Comparison of ENCODE assay signal across 20 cellular contexts in genomic region chr7:88566174-88566729, GRCh38.
"Had no signal": no experiment of that assay in that cellular context is flagged by ENCODE, and none has a peak within 500 bp of the region (broad histone marks: within the 10 kb centered on the region; RNA-seq: fewer than 3 reads in every experiment).

No MANE protein-coding gene starts in this region.

- H3K36me3 Mint-ChIP-seq: brain; naive thymus-derived CD8-positive, alpha-beta T cell; stimulated activated memory B cell treated with anti-CD40 and anti-IgM and Interleukin-4, amounts not matched to agents 10 μg/mL and 1 μg/mL and 100 μg/mL, for 72 hours had no signal

- H3K27ac Mint-ChIP-seq: activated naive CD4-positive, alpha-beta T cell treated with anti-CD3 and anti-CD28 coated beads for 36 hours; activated naive CD8-positive, alpha-beta T cell treated with anti-CD3 and anti-CD28 coated beads, Interleukin-2, amount 50 U/mL, for 24 hours; naive thymus-derived CD8-positive, alpha-beta T cell; stimulated activated memory B cell treated with anti-CD40 and anti-IgM and Interleukin-4, amounts not matched to agents 10 μg/mL and 1 μg/mL and 100 μg/mL, for 72 hours had no signal

- ATAC-seq: activated naive CD8-positive, alpha-beta T cell treated with anti-CD3 and anti-CD28 coated beads, Interleukin-2, amount 50 U/mL, for 24 hours; naive thymus-derived CD8-positive, alpha-beta T cell; stimulated activated memory B cell treated with anti-CD40 and anti-IgM and Interleukin-4, amounts not matched to agents 10 μg/mL and 1 μg/mL and 100 μg/mL, for 72 hours had no signal

- H3K4me3 Mint-ChIP-seq: activated naive CD4-positive, alpha-beta T cell treated with anti-CD3 and anti-CD28 coated beads for 36 hours; activated naive CD8-positive, alpha-beta T cell treated with anti-CD3 and anti-CD28 coated beads, Interleukin-2, amount 50 U/mL, for 24 hours; naive thymus-derived CD8-positive, alpha-beta T cell; stimulated activated memory B cell treated with anti-CD40 and anti-IgM and Interleukin-4, amounts not matched to agents 10 μg/mL and 1 μg/mL and 100 μg/mL, for 72 hours had no signal

- H3K9me3 Mint-ChIP-seq: activated naive CD4-positive, alpha-beta T cell treated with anti-CD3 and anti-CD28 coated beads for 36 hours; activated naive CD8-positive, alpha-beta T cell treated with anti-CD3 and anti-CD28 coated beads, Interleukin-2, amount 50 U/mL, for 24 hours had no signal

- H3K4me3 ChIP-seq: dorsolateral prefrontal cortex, spleen had no signal

- H3K27me3 ChIP-seq: dorsolateral prefrontal cortex, spleen had no signal

- H3K9me3 ChIP-seq: spleen had no signal

- H3K4me1 ChIP-seq: spleen had no signal

- H3K27ac ChIP-seq: dorsolateral prefrontal cortex, spleen, VCaP had no signal

- H3K4me1 Mint-ChIP-seq: activated naive CD8-positive, alpha-beta T cell treated with anti-CD3 and anti-CD28 coated beads, Interleukin-2, amount 50 U/mL, for 24 hours; naive thymus-derived CD8-positive, alpha-beta T cell; stimulated activated memory B cell treated with anti-CD40 and anti-IgM and Interleukin-4, amounts not matched to agents 10 μg/mL and 1 μg/mL and 100 μg/mL, for 72 hours had no signal

- H3K36me3 ChIP-seq: spleen had no signal

- DNase-seq: activated CD4-positive, alpha-beta T cell treated with anti-CD3 and anti-CD28 coated beads for 1 hour; activated CD4-positive, alpha-beta T cell treated with anti-CD3 and anti-CD28 coated beads, Interleukin-2, amount 50 U/mL, for 48 hours; activated naive CD4-positive, alpha-beta T cell treated with anti-CD3 and anti-CD28 coated beads for 36 hours; activated naive CD8-positive, alpha-beta T cell treated with anti-CD3 and anti-CD28 coated beads, Interleukin-2, amount 50 U/mL, for 24 hours; activated T-cell treated with anti-CD3 and anti-CD28 coated beads for 4 hours; anterior cingulate cortex; central memory CD4-positive, alpha-beta T cell; dorsolateral prefrontal cortex; foreskin melanocyte; mesenchymal stem cell; naive thymus-derived CD8-positive, alpha-beta T cell; occipital lobe; posterior cingulate gyrus; spleen; stimulated activated CD4-positive, alpha-beta T cell treated with anti-CD3 and anti-CD28 coated beads, Interleukin-4, amount 100 ng/mL, for 4 hours; SW 1271; T-helper 2 cell had no signal

- H3K27me3 Mint-ChIP-seq: activated naive CD8-positive, alpha-beta T cell treated with anti-CD3 and anti-CD28 coated beads, Interleukin-2, amount 50 U/mL, for 24 hours; brain; naive thymus-derived CD8-positive, alpha-beta T cell; stimulated activated memory B cell treated with anti-CD40 and anti-IgM and Interleukin-4, amounts not matched to agents 10 μg/mL and 1 μg/mL and 100 μg/mL, for 72 hours had no signal
